Comparison of ENCODE assay signal across 21 cellular contexts in genomic region chr10:118735294-118735693, GRCh38.
"Had no signal": no experiment of that assay in that cellular context is flagged by ENCODE, and none has a peak within 500 bp of the region (broad histone marks: within the 10 kb centered on the region; RNA-seq: fewer than 3 reads in every experiment).

No MANE protein-coding gene starts in this region.

- H3K9me3 ChIP-seq: body of pancreas, gastroesophageal sphincter, heart left ventricle, left ventricle myocardium inferior, thyroid gland had no signal

- H3K4me3 Mint-ChIP-seq: activated CD8-positive, alpha-beta T cell treated with anti-CD3 and anti-CD28 coated beads for 36 hours; activated T-helper 17 cell treated with anti-CD3 and anti-CD28 coated beads, Interleukin-2, amount 50 U/mL, for 72 hours; natural killer cell treated with Interleukin-12 subunit alpha and Interleukin-12 subunit beta and Interleukin-15 and Interleukin-18, amount 100 ng/mL, for 72 hours had no signal

- H3K27ac ChIP-seq: body of pancreas, gastroesophageal sphincter, heart left ventricle, left ventricle myocardium inferior, thyroid gland had no signal

- H3K36me3 ChIP-seq: gastroesophageal sphincter, heart left ventricle, left ventricle myocardium inferior, thyroid gland had no signal

- FAIRE-seq: colon, endometrium, TTC549 had no signal

- H3K27me3 Mint-ChIP-seq: activated CD8-positive, alpha-beta T cell treated with anti-CD3 and anti-CD28 coated beads for 36 hours; activated T-helper 17 cell treated with anti-CD3 and anti-CD28 coated beads, Interleukin-2, amount 50 U/mL, for 72 hours; natural killer cell treated with Interleukin-12 subunit alpha and Interleukin-12 subunit beta and Interleukin-15 and Interleukin-18, amount 100 ng/mL, for 72 hours had no signal

- ATAC-seq: activated CD8-positive, alpha-beta T cell treated with anti-CD3 and anti-CD28 coated beads for 36 hours; activated T-helper 17 cell treated with anti-CD3 and anti-CD28 coated beads, Interleukin-2, amount 50 U/mL, for 72 hours; body of pancreas; esophagus mucosa; gastroesophageal sphincter; heart left ventricle; natural killer cell treated with Interleukin-12 subunit alpha and Interleukin-12 subunit beta and Interleukin-15 and Interleukin-18, amount 100 ng/mL, for 72 hours had no signal

- H3K36me3 Mint-ChIP-seq: natural killer cell treated with Interleukin-12 subunit alpha and Interleukin-12 subunit beta and Interleukin-15 and Interleukin-18, amount 100 ng/mL, for 72 hours had no signal

- DNase-seq: activated CD4-positive, alpha-beta T cell treated with anti-CD3 and anti-CD28 coated beads for 4 hours; activated CD8-positive, alpha-beta T cell treated with anti-CD3 and anti-CD28 coated beads for 36 hours; activated naive CD4-positive, alpha-beta T cell; activated T-cell treated with anti-CD3 and anti-CD28 coated beads, Interleukin-2, amount 50 U/mL, for 1 hour; body of pancreas; central memory CD4-positive, alpha-beta T cell; heart left ventricle; left ventricle myocardium inferior; nucleus accumbens; retina; stimulated activated CD4-positive, alpha-beta T cell treated with anti-CD3 and anti-CD28 coated beads, Interleukin-12 subunit alpha, Interleukin-12 subunit beta, amount 100 ng/mL, for 4 hours; stimulated activated CD4-positive, alpha-beta T cell treated with anti-CD3 and anti-CD28 coated beads, Interleukin-2, amount 100 ng/mL, for 24 hours; stimulated activated naive CD4-positive, alpha-beta T cell treated with Interleukin-2 at 50 U/mL for 16 hours; thyroid gland had no signal

- H3K27me3 ChIP-seq: body of pancreas, gastroesophageal sphincter, heart left ventricle, thyroid gland had no signal

- H3K4me3 ChIP-seq: body of pancreas, gastroesophageal sphincter, heart left ventricle, left ventricle myocardium inferior, thyroid gland had no signal

- H3K27ac Mint-ChIP-seq: activated CD8-positive, alpha-beta T cell treated with anti-CD3 and anti-CD28 coated beads for 36 hours; natural killer cell treated with Interleukin-12 subunit alpha and Interleukin-12 subunit beta and Interleukin-15 and Interleukin-18, amount 100 ng/mL, for 72 hours had no signal

- H3K9me3 Mint-ChIP-seq: activated CD8-positive, alpha-beta T cell treated with anti-CD3 and anti-CD28 coated beads for 36 hours; activated T-helper 17 cell treated with anti-CD3 and anti-CD28 coated beads, Interleukin-2, amount 50 U/mL, for 72 hours; natural killer cell treated with Interleukin-12 subunit alpha and Interleukin-12 subunit beta and Interleukin-15 and Interleukin-18, amount 100 ng/mL, for 72 hours had no signal
